Comparison of ENCODE assay signal across 24 cellular contexts in genomic region chr21:45379171-45379900, GRCh38. TPM values are rescaled to one million over a fixed set of nuclear protein-coding genes. Genes with fewer than 3 reads are reported as not detected.
DNase-seq lines count a peak whose midpoint lies in the region; ATAC-seq and TF ChIP-seq lines count a peak whose summit lies in the region.
"Had no signal": no experiment of that assay in that cellular context is flagged by ENCODE, and none has a peak within 500 bp of the region (broad histone marks: within the 10 kb centered on the region; RNA-seq: fewer than 3 reads in every experiment).

No MANE protein-coding gene starts in this region.

- peaks cover 23 to 26% of the 10 kb centered on the region in 2 donors for H3K27me3 Mint-ChIP-seq in natural killer cell treated with Interleukin-12 subunit alpha and Interleukin-12 subunit beta and Interleukin-15 and Interleukin-18, amount 100 ng/mL, for 72 hours
- H3K27me3 Mint-ChIP-seq in natural killer cell (ENCODE audit: low read depth in 2 of 2) (peaks cover 12 to 26% of the 10 kb centered on the region in 2 donors), glutamatergic neuron (ENCODE audit: unreplicated experiment) (peaks cover 14% of the 10 kb centered on the region)
- H3K27me3 Mint-ChIP-seq in activated T-helper 2 cell treated with anti-CD3 and anti-CD28 coated beads, Interferon-gamma antibody, Interleukin-2, Interleukin-4, amounts not matched to agents 10 μg/mL and 5 μg/mL and 100 μg/mL, durations not matched to agents 14 hours and 24 hours and 36 hours (ENCODE audit: low read depth), result peaks cover 16% of the 10 kb centered on the region

- H2AFZ ChIP-seq in neuronal stem cell (ENCODE audit: low read length), result no peak overlapping the region

- peak overlapping the region; percentile 68 for H2AK5ac ChIP-seq in neuronal stem cell (ENCODE audit: low read depth, low read length)

- no peaks in the 10 kb centered on the region for H3K4me1 Mint-ChIP-seq in natural killer cell treated with Interleukin-12 subunit alpha and Interleukin-12 subunit beta and Interleukin-15 and Interleukin-18, amount 100 ng/mL, for 72 hours (ENCODE audit: low read depth in 2 of 2)
- H3K4me1 Mint-ChIP-seq in natural killer cell, result no peaks in the 10 kb centered on the region
- no peaks in the 10 kb centered on the region for H3K4me1 Mint-ChIP-seq in glutamatergic neuron (ENCODE audit: low read depth, unreplicated experiment)
- H3K4me1 Mint-ChIP-seq in activated T-helper 2 cell treated with anti-CD3 and anti-CD28 coated beads, Interferon-gamma antibody, Interleukin-2, Interleukin-4, amounts not matched to agents 10 μg/mL and 5 μg/mL and 100 μg/mL, durations not matched to agents 14 hours and 24 hours and 36 hours (ENCODE audit: low read depth), result no peaks in the 10 kb centered on the region

- H3K4ac ChIP-seq in neuronal stem cell (ENCODE audit: low read length), result no peak overlapping the region

- H3K9me3 ChIP-seq in neuronal stem cell (replicated peaks in 1 of 2; ENCODE audit: control insufficient read depth in 2 of 2, insufficient read depth in 1 of 2, low read depth in 1 of 2, low read length in 2 of 2), result peaks cover 0 to 25% of the 10 kb centered on the region in 2 donors
- H3K9me3 ChIP-seq: neutrophil, SK-N-SH had no signal

- H3K27ac Mint-ChIP-seq in natural killer cell treated with Interleukin-12 subunit alpha and Interleukin-12 subunit beta and Interleukin-15 and Interleukin-18, amount 100 ng/mL, for 72 hours, result no peak overlapping the region
- H3K27ac Mint-ChIP-seq in natural killer cell, result no peak overlapping the region
- H3K27ac Mint-ChIP-seq in glutamatergic neuron (ENCODE audit: unreplicated experiment), result no peak overlapping the region
- H3K27ac Mint-ChIP-seq in activated T-helper 2 cell treated with anti-CD3 and anti-CD28 coated beads, Interferon-gamma antibody, Interleukin-2, Interleukin-4, amounts not matched to agents 10 μg/mL and 5 μg/mL and 100 μg/mL, durations not matched to agents 14 hours and 24 hours and 36 hours, result no peak overlapping the region

- intact Hi-C loops in natural killer cell (cut with micrococcal nuclease), result no loop called here
- intact Hi-C loops in activated T-helper 2 cell treated with anti-CD3 and anti-CD28 coated beads, Interferon-gamma antibody, Interleukin-2, Interleukin-4, amounts not matched to agents 10 μg/mL and 5 μg/mL and 100 μg/mL, durations not matched to agents 14 hours and 24 hours and 36 hours (cut with micrococcal nuclease), result loop anchor here (10.0 kb wide), 1 partner anchor 65 kb away; no protein-coding TSS in a partner anchor

- peaks cover 2% of the 10 kb centered on the region for H3K79me1 ChIP-seq in neuronal stem cell (ENCODE audit: low read depth, low read length)

- H3K23ac ChIP-seq in neuronal stem cell (ENCODE audit: low read depth, low read length, poor library complexity), result no peak overlapping the region

- H3K14ac ChIP-seq in neuronal stem cell (ENCODE audit: low read length), result no peak overlapping the region

- peak overlapping the region; percentile 13 for H2BK15ac ChIP-seq in neuronal stem cell (ENCODE audit: low read length)

- no peak overlapping the region for H4K91ac ChIP-seq in neuronal stem cell (ENCODE audit: low read depth, low read length, poor library complexity)

- no peak overlapping the region for H2BK120ac ChIP-seq in neuronal stem cell (ENCODE audit: low read depth, low read length)

- peaks cover 0 to 3% of the 10 kb centered on the region in 2 donors for H3K36me3 ChIP-seq in neuronal stem cell (replicated peaks in 1 of 2; ENCODE audit: control insufficient read depth in 2 of 2, insufficient read depth in 2 of 2, low read length in 2 of 2)
- H3K36me3 ChIP-seq: neutrophil, WERI-Rb-1 had no signal

- peaks cover 4 to 12% of the 10 kb centered on the region in 2 donors for H3K4me1 ChIP-seq in neuronal stem cell (ENCODE audit: control insufficient read depth in 2 of 2, insufficient read depth in 1 of 2, low read depth in 1 of 2, low read length in 2 of 2)

- no peak for ATAC-seq in natural killer cell treated with Interleukin-12 subunit alpha and Interleukin-12 subunit beta and Interleukin-15 and Interleukin-18, amount 100 ng/mL, for 72 hours
- ATAC-seq in natural killer cell (no peak), HG03439 (IDR thresholded peaks at IDR 0.05; ENCODE audit: unreplicated experiment) (no peak)
- ATAC-seq: K562 had no signal

- H3K27me3 ChIP-seq in neuronal stem cell (ENCODE audit: control insufficient read depth in 3 of 3, insufficient read depth in 3 of 3, low read depth in 1 of 3, low read length in 3 of 3), result peaks cover 0 to 71% (median 18%) of the 10 kb centered on the region in 3 experiments

- H3K18ac ChIP-seq in neuronal stem cell (ENCODE audit: low read length), result peak overlapping the region; percentile 74

- H4K8ac ChIP-seq in neuronal stem cell (ENCODE audit: low read depth, low read length), result no peak overlapping the region

- peak; percentile 18 for DNase-seq in natural killer cell treated with Interleukin-12 subunit alpha and Interleukin-12 subunit beta and Interleukin-15 and Interleukin-18, amount 100 ng/mL, for 72 hours (ENCODE audit: low spot score)
- no peak for DNase-seq in natural killer cell
- peak; percentile 3 for DNase-seq in glutamatergic neuron
- no peak for DNase-seq in neuronal stem cell (ENCODE audit: low spot score)
- no peak for DNase-seq in OCI-M1 (lab: John Stamatoyannopoulos, UW)
- no peak for DNase-seq in activated T-helper 2 cell treated with anti-CD3 and anti-CD28 coated beads, Interferon-gamma antibody, Interleukin-2, Interleukin-4, amounts not matched to agents 10 μg/mL and 5 μg/mL and 100 μg/mL, durations not matched to agents 14 hours and 24 hours and 36 hours (ENCODE audit: low spot score)
- no peak for DNase-seq in LoVo (ENCODE audit: low spot score)
- DNase-seq: activated CD4-positive, alpha-beta T cell treated with anti-CD3 and anti-CD28 coated beads, Interleukin-2, amount 50 U/mL, for 48 hours; activated naive CD4-positive, alpha-beta T cell; activated T-cell treated with anti-CD3 and anti-CD28 coated beads for 4 hours; C1 segment of cervical spinal cord; central memory CD4-positive, alpha-beta T cell; GOT3; MM.1S; NCI-H1436 treated with DMSO at 0.1 percent for 48 hours; NCI-H524 treated with DMSO at 0.1 percent for 48 hours; SK-N-SH; stimulated activated CD4-positive, alpha-beta T cell treated with anti-CD3 and anti-CD28 coated beads, Interleukin-15, amount 100 ng/mL, for 24 hours; stimulated activated CD8-positive, alpha-beta memory T cell treated with anti-CD3 and anti-CD28 coated beads, Interleukin-4, amount 100 ng/mL, for 48 hours; WERI-Rb-1 had no signal

- H3K36me3 Mint-ChIP-seq in natural killer cell treated with Interleukin-12 subunit alpha and Interleukin-12 subunit beta and Interleukin-15 and Interleukin-18, amount 100 ng/mL, for 72 hours, result no peaks in the 10 kb centered on the region
- H3K36me3 Mint-ChIP-seq in natural killer cell (no peaks in the 10 kb centered on the region), glutamatergic neuron (ENCODE audit: unreplicated experiment) (peaks cover 12% of the 10 kb centered on the region)
- H3K36me3 Mint-ChIP-seq in activated T-helper 2 cell treated with anti-CD3 and anti-CD28 coated beads, Interferon-gamma antibody, Interleukin-2, Interleukin-4, amounts not matched to agents 10 μg/mL and 5 μg/mL and 100 μg/mL, durations not matched to agents 14 hours and 24 hours and 36 hours (ENCODE audit: low read depth), result no peaks in the 10 kb centered on the region

- H3K4me2 ChIP-seq in neuronal stem cell (ENCODE audit: insufficient read depth, low read length, poor library complexity, severe bottlenecking), result no peak overlapping the region
- H3K4me2 ChIP-seq: SK-N-SH had no signal

- H3K9me3 Mint-ChIP-seq in natural killer cell treated with Interleukin-12 subunit alpha and Interleukin-12 subunit beta and Interleukin-15 and Interleukin-18, amount 100 ng/mL, for 72 hours, result no peaks in the 10 kb centered on the region
- H3K9me3 Mint-ChIP-seq in natural killer cell (no peaks in the 10 kb centered on the region), glutamatergic neuron (ENCODE audit: unreplicated experiment) (peaks cover 18% of the 10 kb centered on the region)
- H3K9me3 Mint-ChIP-seq in activated T-helper 2 cell treated with anti-CD3 and anti-CD28 coated beads, Interferon-gamma antibody, Interleukin-2, Interleukin-4, amounts not matched to agents 10 μg/mL and 5 μg/mL and 100 μg/mL, durations not matched to agents 14 hours and 24 hours and 36 hours, result peaks cover 6% of the 10 kb centered on the region

- peak overlapping the region; percentile 0 for H2BK12ac ChIP-seq in neuronal stem cell (ENCODE audit: low read length)

- TF ChIP-seq CTCF in natural killer cell (IDR thresholded peaks at IDR 0.05) (no peak), glutamatergic neuron (IDR thresholded peaks at IDR 0.05; ENCODE audit: partially characterized antibody, unreplicated experiment) (no peak)

- no peak overlapping the region for H3K4me3 ChIP-seq in neuronal stem cell (ENCODE audit: low read length in 2 of 2)
- H3K4me3 ChIP-seq: dorsolateral prefrontal cortex, K562 had no signal

- H2BK5ac ChIP-seq in neuronal stem cell (ENCODE audit: low read length), result no peak overlapping the region

- H3K9ac ChIP-seq in neuronal stem cell (ENCODE audit: low read depth, low read length, poor library complexity), result no peak overlapping the region
- H3K9ac ChIP-seq: SK-N-SH had no signal

- H3K27ac ChIP-seq in neuronal stem cell (replicated peaks; ENCODE audit: low read length), result no peak overlapping the region
- H3K27ac ChIP-seq: neutrophil, WERI-Rb-1 had no signal

- no CpG with 5 or more reads among the region's 21 CpGs for whole genome bisulfite sequencing in neuronal stem cell (ENCODE audit: extremely low coverage in 2 of 2, insufficient read length in 2 of 2, insufficient replicate concordance in 1 of 2), 2 donors

- no peak overlapping the region for H3K4me3 Mint-ChIP-seq in natural killer cell treated with Interleukin-12 subunit alpha and Interleukin-12 subunit beta and Interleukin-15 and Interleukin-18, amount 100 ng/mL, for 72 hours
- H3K4me3 Mint-ChIP-seq in natural killer cell (no peak overlapping the region), glutamatergic neuron (ENCODE audit: unreplicated experiment) (no peak overlapping the region)
- H3K4me3 Mint-ChIP-seq in activated T-helper 2 cell treated with anti-CD3 and anti-CD28 coated beads, Interferon-gamma antibody, Interleukin-2, Interleukin-4, amounts not matched to agents 10 μg/mL and 5 μg/mL and 100 μg/mL, durations not matched to agents 14 hours and 24 hours and 36 hours (ENCODE audit: low read depth), result no peak overlapping the region

RNA-seq across cellular contexts. Expression of gene COL18A1, which starts 25.6 kb away (rescaled TPM):
- 1 to 10 TPM in 1 of 2 donors, under 1 TPM in 1; 0.31 to 1.3 TPM for total RNA-seq in natural killer cell treated with Interleukin-12 subunit alpha and Interleukin-12 subunit beta and Interleukin-15 and Interleukin-18, amount 100 ng/mL, for 72 hours
- total RNA-seq in natural killer cell (10 to 100 TPM; 12.3 to 22.3 (median 12.7) TPM), glutamatergic neuron (ENCODE audit: unreplicated experiment) (9.5 TPM)
- 42.5 TPM for polyA plus RNA-seq in neuronal stem cell (2013, experiment 1 of 2)
- 42.1 TPM for polyA plus RNA-seq in neuronal stem cell (2013, experiment 2 of 2)
- total RNA-seq in activated T-helper 2 cell treated with anti-CD3 and anti-CD28 coated beads, Interferon-gamma antibody, Interleukin-2, Interleukin-4, amounts not matched to agents 10 μg/mL and 5 μg/mL and 100 μg/mL, durations not matched to agents 14 hours and 24 hours and 36 hours, result 2.9 and 3.4 TPM in 2 replicates

Comparison
In these comparisons a context has a peak if more than half of its experiments do, and no peak if none do; other contexts are left out.
1. DNase-seq: peak in natural killer cell treated with Interleukin-12 subunit alpha and Interleukin-12 subunit beta and Interleukin-15 and Interleukin-18, amount 100 ng/mL, for 72 hours (single experiment) and glutamatergic neuron (single experiment); none in natural killer cell (single experiment), neuronal stem cell (single experiment), OCI-M1 (single experiment), activated T-helper 2 cell treated with anti-CD3 and anti-CD28 coated beads, Interferon-gamma antibody, Interleukin-2, Interleukin-4, amounts not matched to agents 10 μg/mL and 5 μg/mL and 100 μg/mL, durations not matched to agents 14 hours and 24 hours and 36 hours (single experiment) and LoVo (single experiment).